10 cellular contexts compared by ENCODE assay signal in the genomic region with DNA sequence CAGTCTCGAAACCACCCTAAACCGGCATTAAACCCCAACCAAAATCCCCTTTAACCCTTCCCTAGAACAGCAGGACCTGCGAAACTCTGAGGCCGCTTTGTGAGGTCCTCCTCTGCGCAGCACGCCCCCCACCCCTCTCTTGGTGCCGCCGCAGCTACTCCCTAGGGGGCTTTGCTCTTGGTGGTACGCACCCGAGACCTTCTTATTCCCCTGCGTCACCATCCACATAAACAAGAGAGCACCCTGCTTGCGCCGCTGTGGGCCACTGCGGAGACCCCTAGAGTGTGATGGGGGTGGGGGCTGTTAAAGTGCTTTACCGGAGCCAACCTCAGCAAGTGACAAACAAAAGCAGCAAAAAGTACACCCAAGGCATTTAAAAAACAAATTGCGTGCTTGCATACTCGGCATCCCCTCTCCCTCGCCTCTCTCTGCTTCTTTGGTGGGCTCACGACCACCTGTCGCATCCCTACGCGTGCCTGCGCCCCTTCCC. TPM values are rescaled to one million over a fixed set of nuclear protein-coding genes. Genes with fewer than 3 reads are reported as not detected.
A peak's percentile ranks its signal among the peaks of the same experiment; 100 is the strongest.
DNase-seq lines count a peak whose midpoint lies in the region; ATAC-seq and TF ChIP-seq lines count a peak whose summit lies in the region.
"Had no signal": no experiment of that assay in that cellular context is flagged by ENCODE, and none has a peak within 500 bp of the region (broad histone marks: within the 10 kb centered on the region; RNA-seq: fewer than 3 reads in every experiment).

No MANE protein-coding gene starts in this region.

- in situ Hi-C loops in KBM-7 (cut with MboI; ENCODE audit: low pct_unique_long_range_greater_than_20kb, low sequenced_read_pairs), result loop anchor here (25.0 kb wide), 2 partner anchors 360 to 560 kb away; no protein-coding TSS in a partner anchor

- peak overlapping the region; percentile 94 for H3K27ac Mint-ChIP-seq in WTC11

- CTCF ChIA-PET in WTC11 (lab: Charles Lee), result interaction anchor here (0.6 to 3.6 kb wide), 22 partner anchors 8 to 632 kb away, joined by 3 to 50 read pairs (median 5); a partner anchor contains a TSS

- H3K27ac ChIP-seq in sigmoid colon, result no peak overlapping the region
- H3K27ac ChIP-seq: HL-60, RWPE1 had no signal

- H3K36me3 ChIP-seq in sigmoid colon, result no peaks in the 10 kb centered on the region

- peaks cover 73% of the 10 kb centered on the region for H3K4me1 Mint-ChIP-seq in WTC11

- no peaks in the 10 kb centered on the region for H3K9me3 ChIP-seq in sigmoid colon

- H3K4me1 ChIP-seq in sigmoid colon, result peaks cover 0 to 42% (median 32%) of the 10 kb centered on the region in 4 donors

- H3K36me3 Mint-ChIP-seq in WTC11, result peaks cover 29% of the 10 kb centered on the region

- POLR2A ChIA-PET in WTC11 (lab: Charles Lee), result interaction anchor here (0.6 to 2.6 kb wide), 10 partner anchors 9 to 232 kb away, joined by 3 to 14 read pairs (median 4); a partner anchor contains a TSS

- no peaks in the 10 kb centered on the region for H3K9me3 Mint-ChIP-seq in WTC11

- peak overlapping the region; percentile 74 for H3K4me3 Mint-ChIP-seq in WTC11

- DNase-seq in WTC11 (ENCODE audit: low spot score) (no peak), foreskin fibroblast (no peak), sigmoid colon (no peak), KBM-7 (no peak), KG1 (lab: John Stamatoyannopoulos, UW) (no peak)
- DNase-seq in effector CD4-positive, alpha-beta T cell, result no peak

- TF ChIP-seq POLR2A in sigmoid colon (IDR thresholded peaks at IDR 0.05), result no peak

- H3K27me3 ChIP-seq in sigmoid colon, result peaks cover 11 to 70% (median 35%) of the 10 kb centered on the region in 3 donors

- TF ChIP-seq CTCF in GM12875 (IDR thresholded peaks at IDR 0.05; ENCODE audit: borderline replicate concordance, insufficient read depth, low read depth, low read length) (no peak), WTC11 (IDR thresholded peaks at IDR 0.05) (no peak), foreskin fibroblast (IDR thresholded peaks at IDR 0.05; ENCODE audit: low read depth, low read length) (no peak), sigmoid colon (IDR thresholded peaks at IDR 0.05) (no peak)

- peaks cover 60% of the 10 kb centered on the region for H3K27me3 Mint-ChIP-seq in WTC11 (ENCODE audit: low read depth)

- no peak for TF ChIP-seq EP300 in sigmoid colon (IDR thresholded peaks at IDR 0.05)

- 34 to 37% methylated on average over 23 of the region's 23 CpGs for WGBS in sigmoid colon, 2 donors

- ATAC-seq in WTC11, result no peak
- ATAC-seq in HG02885 (IDR thresholded peaks at IDR 0.05; ENCODE audit: poor library complexity, unreplicated experiment), result no peak

- H3K4me3 ChIP-seq in GM12875 (ENCODE audit: low read depth, low read length) (peak overlapping the region; percentile 62), foreskin fibroblast (ENCODE audit: low read depth in 1 of 2, low read length in 2 of 2) (peak overlapping the region; percentile 67 to 73), sigmoid colon (peak overlapping the region in 3 of 4 donors; percentile 45 to 55 (median 49))

- intact Hi-C loops in sigmoid colon (cut with DNase I), result loop anchor here (5.0 kb wide), 1 partner anchor 615 kb away; no protein-coding TSS in a partner anchor

TF ChIP-seq in WTC11, 78 proteins besides CTCF, POLR2A, EP300 and RAD21:
- TF ChIP-seq RELA (CRISPR knock-in tag; IDR thresholded peaks at IDR 0.05; ENCODE audit: borderline replicate concordance) (no peak), GTF2I (CRISPR knock-in tag; conservative IDR thresholded peaks at IDR 0.05) (no peak), ZBTB21 (CRISPR knock-in tag; IDR thresholded peaks at IDR 0.05; ENCODE audit: borderline replicate concordance) (no peak), OVOL2 (CRISPR knock-in tag; IDR thresholded peaks at IDR 0.05; ENCODE audit: borderline replicate concordance) (no peak), CREB1 (CRISPR knock-in tag; IDR thresholded peaks at IDR 0.05) (no peak), MXD4 (CRISPR knock-in tag; IDR thresholded peaks at IDR 0.05; ENCODE audit: borderline replicate concordance) (no peak)
- TF ChIP-seq, protein P1, sequence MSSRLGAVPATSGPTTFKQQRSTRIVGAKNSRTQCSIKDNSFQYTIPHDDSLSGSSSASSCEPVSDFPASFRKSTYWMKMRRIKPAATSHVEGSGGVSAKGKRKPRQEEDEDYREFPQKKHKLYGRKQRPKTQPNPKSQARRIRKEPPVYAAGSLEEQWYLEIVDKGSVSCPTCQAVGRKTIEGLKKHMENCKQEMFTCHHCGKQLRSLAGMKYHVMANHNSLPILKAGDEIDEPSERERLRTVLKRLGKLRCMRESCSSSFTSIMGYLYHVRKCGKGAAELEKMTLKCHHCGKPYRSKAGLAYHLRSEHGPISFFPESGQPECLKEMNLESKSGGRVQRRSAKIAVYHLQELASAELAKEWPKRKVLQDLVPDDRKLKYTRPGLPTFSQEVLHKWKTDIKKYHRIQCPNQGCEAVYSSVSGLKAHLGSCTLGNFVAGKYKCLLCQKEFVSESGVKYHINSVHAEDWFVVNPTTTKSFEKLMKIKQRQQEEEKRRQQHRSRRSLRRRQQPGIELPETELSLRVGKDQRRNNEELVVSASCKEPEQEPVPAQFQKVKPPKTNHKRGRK (CRISPR knock-in tag; IDR thresholded peaks at IDR 0.05; ENCODE audit: borderline replicate concordance), result no peak
- TF ChIP-seq, protein P2, sequence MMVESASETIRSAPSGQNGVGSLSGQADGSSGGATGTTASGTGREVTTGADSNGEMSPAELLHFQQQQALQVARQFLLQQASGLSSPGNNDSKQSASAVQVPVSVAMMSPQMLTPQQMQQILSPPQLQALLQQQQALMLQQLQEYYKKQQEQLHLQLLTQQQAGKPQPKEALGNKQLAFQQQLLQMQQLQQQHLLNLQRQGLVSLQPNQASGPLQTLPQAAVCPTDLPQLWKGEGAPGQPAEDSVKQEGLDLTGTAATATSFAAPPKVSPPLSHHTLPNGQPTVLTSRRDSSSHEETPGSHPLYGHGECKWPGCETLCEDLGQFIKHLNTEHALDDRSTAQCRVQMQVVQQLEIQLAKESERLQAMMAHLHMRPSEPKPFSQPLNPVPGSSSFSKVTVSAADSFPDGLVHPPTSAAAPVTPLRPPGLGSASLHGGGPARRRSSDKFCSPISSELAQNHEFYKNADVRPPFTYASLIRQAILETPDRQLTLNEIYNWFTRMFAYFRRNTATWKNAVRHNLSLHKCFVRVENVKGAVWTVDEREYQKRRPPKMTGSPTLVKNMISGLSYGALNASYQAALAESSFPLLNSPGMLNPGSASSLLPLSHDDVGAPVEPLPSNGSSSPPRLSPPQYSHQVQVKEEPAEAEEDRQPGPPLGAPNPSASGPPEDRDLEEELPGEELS (CRISPR knock-in tag; IDR thresholded peaks at IDR 0.05), result no peak
- TF ChIP-seq, protein P3, sequence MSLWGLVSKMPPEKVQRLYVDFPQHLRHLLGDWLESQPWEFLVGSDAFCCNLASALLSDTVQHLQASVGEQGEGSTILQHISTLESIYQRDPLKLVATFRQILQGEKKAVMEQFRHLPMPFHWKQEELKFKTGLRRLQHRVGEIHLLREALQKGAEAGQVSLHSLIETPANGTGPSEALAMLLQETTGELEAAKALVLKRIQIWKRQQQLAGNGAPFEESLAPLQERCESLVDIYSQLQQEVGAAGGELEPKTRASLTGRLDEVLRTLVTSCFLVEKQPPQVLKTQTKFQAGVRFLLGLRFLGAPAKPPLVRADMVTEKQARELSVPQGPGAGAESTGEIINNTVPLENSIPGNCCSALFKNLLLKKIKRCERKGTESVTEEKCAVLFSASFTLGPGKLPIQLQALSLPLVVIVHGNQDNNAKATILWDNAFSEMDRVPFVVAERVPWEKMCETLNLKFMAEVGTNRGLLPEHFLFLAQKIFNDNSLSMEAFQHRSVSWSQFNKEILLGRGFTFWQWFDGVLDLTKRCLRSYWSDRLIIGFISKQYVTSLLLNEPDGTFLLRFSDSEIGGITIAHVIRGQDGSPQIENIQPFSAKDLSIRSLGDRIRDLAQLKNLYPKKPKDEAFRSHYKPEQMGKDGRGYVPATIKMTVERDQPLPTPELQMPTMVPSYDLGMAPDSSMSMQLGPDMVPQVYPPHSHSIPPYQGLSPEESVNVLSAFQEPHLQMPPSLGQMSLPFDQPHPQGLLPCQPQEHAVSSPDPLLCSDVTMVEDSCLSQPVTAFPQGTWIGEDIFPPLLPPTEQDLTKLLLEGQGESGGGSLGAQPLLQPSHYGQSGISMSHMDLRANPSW (CRISPR knock-in tag; conservative IDR thresholded peaks at IDR 0.05; ENCODE audit: low read depth), result no peak
- TF ChIP-seq, protein P4, sequence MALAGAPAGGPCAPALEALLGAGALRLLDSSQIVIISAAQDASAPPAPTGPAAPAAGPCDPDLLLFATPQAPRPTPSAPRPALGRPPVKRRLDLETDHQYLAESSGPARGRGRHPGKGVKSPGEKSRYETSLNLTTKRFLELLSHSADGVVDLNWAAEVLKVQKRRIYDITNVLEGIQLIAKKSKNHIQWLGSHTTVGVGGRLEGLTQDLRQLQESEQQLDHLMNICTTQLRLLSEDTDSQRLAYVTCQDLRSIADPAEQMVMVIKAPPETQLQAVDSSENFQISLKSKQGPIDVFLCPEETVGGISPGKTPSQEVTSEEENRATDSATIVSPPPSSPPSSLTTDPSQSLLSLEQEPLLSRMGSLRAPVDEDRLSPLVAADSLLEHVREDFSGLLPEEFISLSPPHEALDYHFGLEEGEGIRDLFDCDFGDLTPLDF (CRISPR knock-in tag; IDR thresholded peaks at IDR 0.05), result no peak

RNA-seq across cellular contexts. Expression of a gene that starts 0.5 kb away (rescaled TPM):
- total RNA-seq in WTC11 (2021) (868 to 954 TPM (median 912 TPM) in 3 replicates), sigmoid colon (100 to 1,000 TPM; 449 to 808 (median 513) TPM)
- 100 to 1,000 TPM; 535 to 680 (median 633) TPM for polyA plus RNA-seq in sigmoid colon

RNA-seq across cellular contexts. Expression of a gene that starts 1.3 kb away (rescaled TPM):
- total RNA-seq in WTC11 (2021), result 12.2 to 13.4 TPM (median 12.8 TPM) in 3 replicates
- under 1 TPM in 2 of 4 donors, not detected in 2; 0.33 to 0.36 TPM for total RNA-seq in sigmoid colon
- polyA plus RNA-seq in sigmoid colon, result under 1 TPM in 1 of 3 donors, not detected in 2; 0.69 TPM
